Comparison of ENCODE assay signal across 19 cellular contexts in genomic region chr5:96087939-96088338, GRCh38.
"Had no signal": no experiment of that assay in that cellular context is flagged by ENCODE, and none has a peak within 500 bp of the region (broad histone marks: within the 10 kb centered on the region; RNA-seq: fewer than 3 reads in every experiment).

No MANE protein-coding gene starts in this region.

- H3K27ac Mint-ChIP-seq: activated CD4-positive, alpha-beta memory T cell treated with anti-CD3 and anti-CD28 coated beads, Interleukin-2, amount 10 ng/mL, durations not matched to agents 7 days and 5 days; activated naive CD4-positive, alpha-beta T cell treated with anti-CD3 and anti-CD28 coated beads, Interleukin-2, amount 50 U/mL, for 24 hours; activated T-cell treated with anti-CD3 and anti-CD28 coated beads, Interleukin-2, amount 50 U/mL, for 24 hours; naive thymus-derived CD8-positive, alpha-beta T cell; progenitor cell of endocrine pancreas; WTC11 had no signal

- DNase-seq: activated CD4-positive, alpha-beta memory T cell treated with anti-CD3 and anti-CD28 coated beads, Interleukin-2, amount 10 ng/mL, durations not matched to agents 7 days and 5 days; activated CD4-positive, alpha-beta T cell treated with anti-CD3 and anti-CD28 coated beads for 4 hours; activated T-cell treated with anti-CD3 and anti-CD28 coated beads, Interleukin-2, amount 50 U/mL, for 24 hours; dorsolateral prefrontal cortex; naive thymus-derived CD8-positive, alpha-beta T cell; occipital lobe; right cardiac atrium; stimulated activated CD4-positive, alpha-beta T cell treated with anti-CD3 and anti-CD28 coated beads, Interleukin-15, amount 100 ng/mL, for 24 hours; stimulated activated CD4-positive, alpha-beta T cell treated with anti-CD3 and anti-CD28 coated beads, Interleukin-4, amount 100 ng/mL, for 1 hour; stimulated activated naive CD4-positive, alpha-beta T cell; transverse colon had no signal

- FAIRE-seq: keratinocyte, TTC549 had no signal

- H3K4me3 Mint-ChIP-seq: activated CD4-positive, alpha-beta memory T cell treated with anti-CD3 and anti-CD28 coated beads, Interleukin-2, amount 10 ng/mL, durations not matched to agents 7 days and 5 days; activated naive CD4-positive, alpha-beta T cell treated with anti-CD3 and anti-CD28 coated beads, Interleukin-2, amount 50 U/mL, for 24 hours; activated T-cell treated with anti-CD3 and anti-CD28 coated beads, Interleukin-2, amount 50 U/mL, for 24 hours; naive thymus-derived CD8-positive, alpha-beta T cell; WTC11 had no signal

- H3K27ac ChIP-seq: dorsolateral prefrontal cortex, skin epidermis, transverse colon, vagina had no signal

- H3K4me1 ChIP-seq: transverse colon, vagina had no signal

- H3K4me1 Mint-ChIP-seq: naive thymus-derived CD8-positive, alpha-beta T cell had no signal

- H3K4me3 ChIP-seq: dorsolateral prefrontal cortex, skin epidermis, transverse colon, vagina had no signal

- H3K27me3 Mint-ChIP-seq: activated CD4-positive, alpha-beta memory T cell treated with anti-CD3 and anti-CD28 coated beads, Interleukin-2, amount 10 ng/mL, durations not matched to agents 7 days and 5 days; progenitor cell of endocrine pancreas had no signal

- H3K36me3 ChIP-seq: transverse colon, vagina had no signal

- H3K9me3 Mint-ChIP-seq: activated naive CD4-positive, alpha-beta T cell treated with anti-CD3 and anti-CD28 coated beads, Interleukin-2, amount 50 U/mL, for 24 hours; activated T-cell treated with anti-CD3 and anti-CD28 coated beads, Interleukin-2, amount 50 U/mL, for 24 hours; naive thymus-derived CD8-positive, alpha-beta T cell; WTC11 had no signal

- ATAC-seq: left lobe of liver; naive thymus-derived CD8-positive, alpha-beta T cell; right cardiac atrium had no signal

- H3K36me3 Mint-ChIP-seq: activated naive CD4-positive, alpha-beta T cell treated with anti-CD3 and anti-CD28 coated beads, Interleukin-2, amount 50 U/mL, for 24 hours; naive thymus-derived CD8-positive, alpha-beta T cell; WTC11 had no signal

- H3K27me3 ChIP-seq: dorsolateral prefrontal cortex, transverse colon, vagina had no signal

- H3K9me3 ChIP-seq: transverse colon, vagina had no signal
